Comparison of ENCODE assay signal across 8 cellular contexts in the genomic region with DNA sequence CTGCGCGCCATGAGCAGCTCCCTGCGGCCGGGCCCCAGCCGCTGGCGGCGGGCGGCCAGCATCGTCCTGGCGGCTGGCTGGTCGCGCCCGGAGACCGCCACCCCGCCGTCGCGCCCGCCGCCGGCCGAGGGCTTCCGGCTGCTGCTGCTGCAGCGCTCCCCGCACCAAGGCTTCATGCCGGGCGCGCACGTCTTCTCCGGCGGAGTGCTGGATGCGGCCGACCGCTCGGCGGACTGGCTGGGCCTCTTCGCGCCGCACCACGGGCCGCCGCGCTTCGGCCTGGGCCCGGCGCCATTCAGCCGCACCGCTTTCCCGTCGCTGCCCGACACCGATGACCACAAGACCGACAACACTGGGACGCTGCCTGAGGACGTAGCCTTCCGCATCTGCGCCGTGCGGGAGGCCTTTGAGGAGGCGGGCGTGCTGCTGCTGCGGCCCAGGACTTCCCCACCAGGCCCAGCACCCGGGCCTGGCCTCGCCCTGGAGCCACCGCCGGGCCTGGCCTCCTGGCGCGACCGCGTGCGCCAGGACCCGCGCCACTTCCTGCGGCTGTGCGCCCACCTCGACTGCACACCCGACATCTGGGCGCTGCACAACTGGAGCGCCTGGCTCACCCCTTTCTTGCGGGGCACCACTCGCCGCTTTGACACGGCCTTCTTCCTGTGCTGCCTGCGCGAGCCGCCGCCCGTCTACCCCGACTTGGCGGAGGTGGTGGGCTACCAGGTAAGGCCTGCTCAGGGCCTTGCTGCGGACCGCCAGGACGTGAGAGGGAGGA. TPM values are rescaled to one million over a fixed set of nuclear protein-coding genes. Genes with fewer than 3 reads are reported as not detected.
DNase-seq lines count a peak whose midpoint lies in the region; ATAC-seq and TF ChIP-seq lines count a peak whose summit lies in the region.

No MANE protein-coding gene starts in this region.

- no peaks in the 10 kb centered on the region for H3K27me3 ChIP-seq in mesenchymal stem cell (ENCODE audit: control insufficient read depth in 1 of 2, insufficient read depth in 1 of 2, low read length in 2 of 2)

- TF ChIP-seq CTCF in activated CD8-positive, alpha-beta T cell treated with anti-CD3 and anti-CD28 coated beads for 36 hours (IDR thresholded peaks at IDR 0.05), result no peak
- TF ChIP-seq CTCF in endothelial cell (IDR thresholded peaks at IDR 0.05; ENCODE audit: unreplicated experiment), result no peak

- POLR2A ChIA-PET in activated CD8-positive, alpha-beta T cell treated with anti-CD3 and anti-CD28 coated beads for 36 hours (lab: Charles Lee), result interaction anchor here (0.6 to 2.9 kb wide), 11 partner anchors 8 to 346 kb away, joined by 3 to 43 read pairs (median 3); partner anchors contain the start of genes ANKRD27, PDCD5, RGS9BP and ZNF507

- H3K23ac ChIP-seq in mesenchymal stem cell (ENCODE audit: low read length in 2 of 2), result peak overlapping the region in 1 of 2 experiments; percentile 90

- peak; percentile 69 for ATAC-seq in HG02588 (IDR thresholded peaks at IDR 0.05; ENCODE audit: unreplicated experiment)
- ATAC-seq in activated CD8-positive, alpha-beta T cell treated with anti-CD3 and anti-CD28 coated beads for 36 hours, result peak; percentile 34

- no peak overlapping the region for H2AK5ac ChIP-seq in mesenchymal stem cell (ENCODE audit: low read length, severe bottlenecking)

- peak overlapping the region; percentile 87 for H3K27ac Mint-ChIP-seq in activated CD8-positive, alpha-beta T cell treated with anti-CD3 and anti-CD28 coated beads for 36 hours
- H3K27ac Mint-ChIP-seq in endothelial cell (ENCODE audit: unreplicated experiment), result no peak overlapping the region

- peak overlapping the region; percentile 79 for H4K91ac ChIP-seq in mesenchymal stem cell (ENCODE audit: low read length)

- CTCF ChIA-PET in activated CD8-positive, alpha-beta T cell treated with anti-CD3 and anti-CD28 coated beads for 36 hours (lab: Charles Lee), result interaction anchor here (1.1 kb wide), 1 partner anchor 16 kb away, joined by 4 read pairs; no protein-coding TSS in a partner anchor

- no peaks in the 10 kb centered on the region for H3K9me3 ChIP-seq in mesenchymal stem cell (ENCODE audit: control insufficient read depth, low read length)

- peaks cover 10% of the 10 kb centered on the region for H3K79me1 ChIP-seq in mesenchymal stem cell (replicated peaks; ENCODE audit: low read length, poor library complexity, severe bottlenecking)

- peaks cover 5% of the 10 kb centered on the region for H3K9me3 Mint-ChIP-seq in activated CD8-positive, alpha-beta T cell treated with anti-CD3 and anti-CD28 coated beads for 36 hours
- H3K9me3 Mint-ChIP-seq in endothelial cell (ENCODE audit: unreplicated experiment), result no peaks in the 10 kb centered on the region

- H3K4me1 ChIP-seq in mesenchymal stem cell (ENCODE audit: control insufficient read depth, insufficient read depth, low read depth, low read length), result peaks cover 11% of the 10 kb centered on the region

- peak overlapping the region; percentile 95 for H4K8ac ChIP-seq in mesenchymal stem cell (ENCODE audit: low read length)

- peak; percentile 52 to 58 for DNase-seq in NOMO-1 (lab: John Stamatoyannopoulos, UW; ENCODE audit: unreplicated experiment in 2 of 2)
- DNase-seq in NOMO-1 treated with DMSO at 0.1 percent for 48 hours (lab: John Stamatoyannopoulos, UW; ENCODE audit: unreplicated experiment), result no peak
- DNase-seq in NCI-H1105 (lab: John Stamatoyannopoulos, UW), result peak; percentile 70
- peak; percentile 66 for DNase-seq in activated CD8-positive, alpha-beta T cell treated with anti-CD3 and anti-CD28 coated beads for 36 hours
- DNase-seq in endothelial cell (ENCODE audit: low spot score), result peak; percentile 56
- DNase-seq in mesenchymal stem cell, result peak; percentile 75
- DNase-seq in stimulated activated naive CD4-positive, alpha-beta T cell (lab: John Stamatoyannopoulos, UW), result peak; percentile 11 to 71 (median 38)

- no peak overlapping the region for H2BK120ac ChIP-seq in mesenchymal stem cell (ENCODE audit: low read depth, low read length)

- H2BK15ac ChIP-seq in mesenchymal stem cell (ENCODE audit: low read depth, poor library complexity, severe bottlenecking), result no peak overlapping the region

- intact Hi-C loops in activated CD8-positive, alpha-beta T cell treated with anti-CD3 and anti-CD28 coated beads for 36 hours (cut with micrococcal nuclease), result no loop called here

- H3K14ac ChIP-seq in mesenchymal stem cell (ENCODE audit: low read length in 2 of 2), result peak overlapping the region in 1 of 2 experiments; percentile 99

- H3K4me3 Mint-ChIP-seq in activated CD8-positive, alpha-beta T cell treated with anti-CD3 and anti-CD28 coated beads for 36 hours, result peak overlapping the region; percentile 82
- H3K4me3 Mint-ChIP-seq in endothelial cell (ENCODE audit: unreplicated experiment), result no peak overlapping the region

- H3K4me3 ChIP-seq in mesenchymal stem cell (ENCODE audit: insufficient read depth in 1 of 2, low read depth in 1 of 2, low read length in 2 of 2), result peak overlapping the region; percentile 71 to 85

- H2BK5ac ChIP-seq in mesenchymal stem cell (ENCODE audit: low read depth, low read length, poor library complexity, severe bottlenecking), result no peak overlapping the region

- H2BK12ac ChIP-seq in mesenchymal stem cell (ENCODE audit: low read length in 2 of 2), result peak overlapping the region in 1 of 2 experiments; percentile 86

- 28% methylated on average over 69 of the region's 93 CpGs for WGBS in mesenchymal stem cell

- H3K9ac ChIP-seq in mesenchymal stem cell (ENCODE audit: low read length), result peak overlapping the region; percentile 90

- H3K4ac ChIP-seq in mesenchymal stem cell (ENCODE audit: low read depth in 1 of 2, low read length in 2 of 2), result peak overlapping the region; percentile 3 to 92

- H3K27me3 Mint-ChIP-seq in activated CD8-positive, alpha-beta T cell treated with anti-CD3 and anti-CD28 coated beads for 36 hours, result no peaks in the 10 kb centered on the region
- H3K27me3 Mint-ChIP-seq in endothelial cell (ENCODE audit: unreplicated experiment), result peaks cover 11% of the 10 kb centered on the region

- no peak overlapping the region for H3K27ac ChIP-seq in mesenchymal stem cell (ENCODE audit: low read length, poor library complexity, severe bottlenecking)

- peak overlapping the region; percentile 69 for H3K4me2 ChIP-seq in mesenchymal stem cell (ENCODE audit: low read length, poor library complexity, severe bottlenecking)

- peak overlapping the region; percentile 54 for H2AFZ ChIP-seq in mesenchymal stem cell (ENCODE audit: low read depth, low read length)

- peaks cover 4 to 10% of the 10 kb centered on the region in 2 experiments for H3K36me3 ChIP-seq in mesenchymal stem cell (ENCODE audit: control insufficient read depth in 1 of 2, insufficient read depth in 2 of 2, low read depth in 1 of 2, low read length in 2 of 2)

- peaks cover 45% of the 10 kb centered on the region for H3K36me3 Mint-ChIP-seq in activated CD8-positive, alpha-beta T cell treated with anti-CD3 and anti-CD28 coated beads for 36 hours (ENCODE audit: low read depth)
- peaks cover 13% of the 10 kb centered on the region for H3K36me3 Mint-ChIP-seq in endothelial cell (ENCODE audit: low read depth, unreplicated experiment)

- peak overlapping the region; percentile 63 to 92 for H3K18ac ChIP-seq in mesenchymal stem cell (ENCODE audit: low read depth in 1 of 2, low read length in 2 of 2)

- H3K4me1 Mint-ChIP-seq in activated CD8-positive, alpha-beta T cell treated with anti-CD3 and anti-CD28 coated beads for 36 hours (ENCODE audit: low read depth), result peaks cover 55% of the 10 kb centered on the region
- peaks cover 34% of the 10 kb centered on the region for H3K4me1 Mint-ChIP-seq in endothelial cell (ENCODE audit: unreplicated experiment)

RNA-seq across cellular contexts. Expression of gene NUDT19, which starts 0.5 kb away (rescaled TPM):
- total RNA-seq in activated CD8-positive, alpha-beta T cell treated with anti-CD3 and anti-CD28 coated beads for 36 hours, result 10 to 100 TPM; 16.1 to 17.5 TPM
- total RNA-seq in endothelial cell (ENCODE audit: unreplicated experiment), result 5.3 TPM
- polyA plus RNA-seq in mesenchymal stem cell (2013, experiment 1 of 2), result 6.2 TPM
- 6.4 TPM for polyA plus RNA-seq in mesenchymal stem cell (2013, experiment 2 of 2)

RNA-seq across cellular contexts. Expression of gene RGS9BP, which starts 16.5 kb away (rescaled TPM):
- total RNA-seq in activated CD8-positive, alpha-beta T cell treated with anti-CD3 and anti-CD28 coated beads for 36 hours, result under 1 TPM; 0.18 to 0.32 TPM
- total RNA-seq in endothelial cell (ENCODE audit: unreplicated experiment), result not detected
- 0.08 TPM for polyA plus RNA-seq in mesenchymal stem cell (2013, experiment 1 of 2)
- 0.11 TPM for polyA plus RNA-seq in mesenchymal stem cell (2013, experiment 2 of 2)

RNA-seq across cellular contexts. Expression of gene ANKRD27, which starts 17.2 kb away (rescaled TPM):
- 10 to 100 TPM; 34.2 to 41.0 TPM for total RNA-seq in activated CD8-positive, alpha-beta T cell treated with anti-CD3 and anti-CD28 coated beads for 36 hours
- 20.8 TPM for total RNA-seq in endothelial cell (ENCODE audit: unreplicated experiment)
- polyA plus RNA-seq in mesenchymal stem cell (2013, experiment 1 of 2), result 14.2 TPM
- polyA plus RNA-seq in mesenchymal stem cell (2013, experiment 2 of 2), result 14.2 TPM

RNA-seq across cellular contexts. Expression of gene TDRD12, which starts 27.4 kb away (rescaled TPM):
- under 1 TPM in 1 of 2 experiments, not detected in 1; 0.13 TPM for total RNA-seq in activated CD8-positive, alpha-beta T cell treated with anti-CD3 and anti-CD28 coated beads for 36 hours
- not detected for total RNA-seq in endothelial cell (ENCODE audit: unreplicated experiment)
- 0.10 TPM for polyA plus RNA-seq in mesenchymal stem cell (2013, experiment 1 of 2)
- polyA plus RNA-seq in mesenchymal stem cell (2013, experiment 2 of 2), result 0.05 TPM
